In genomic region chr17:38598536-38598935, GRCh38 we compare ENCODE assay signal across 8 cellular contexts. TPM values are rescaled to one million over a fixed set of nuclear protein-coding genes. Genes with fewer than 3 reads are reported as not detected.
A peak's percentile ranks its signal among the peaks of the same experiment; 100 is the strongest.
DNase-seq lines count a peak whose midpoint lies in the region; ATAC-seq and TF ChIP-seq lines count a peak whose summit lies in the region.

No MANE protein-coding gene starts in this region.

- H3K4me3 ChIP-seq in brain microvascular endothelial cell (ENCODE audit: low read depth, low read length): no peak overlapping the region

- no peaks in the 10 kb centered on the region for H3K4me1 Mint-ChIP-seq in HFFc6 (ENCODE audit: low read depth)

- H3K36me3 ChIP-seq in brain microvascular endothelial cell (replicated peaks): no peaks in the 10 kb centered on the region

- peaks cover 54% of the 10 kb centered on the region for H3K27me3 Mint-ChIP-seq in HFFc6 (ENCODE audit: insufficient read depth)

- no peak overlapping the region for H3K27ac Mint-ChIP-seq in HFFc6

- ATAC-seq in GM19395 (IDR thresholded peaks at IDR 0.05; ENCODE audit: unreplicated experiment) (no peak), GM19452 (IDR thresholded peaks at IDR 0.05; ENCODE audit: unreplicated experiment) (no peak)

- H3K9me3 Mint-ChIP-seq in HFFc6: no peaks in the 10 kb centered on the region

- no peak overlapping the region for H3K4me3 Mint-ChIP-seq in HFFc6

- in situ Hi-C loops in brain microvascular endothelial cell (cut with HindIII; ENCODE audit: low pct_ligation_motif_present, low sequenced_read_pairs): no loop called here

- peaks cover 58% of the 10 kb centered on the region for H3K27me3 ChIP-seq in brain microvascular endothelial cell (replicated peaks)

- H3K27ac ChIP-seq in brain microvascular endothelial cell: no peak overlapping the region

- peak; percentile 72 for DNase-seq in COLO829 (ENCODE audit: low spot score)
- DNase-seq in HFFc6: peak; percentile 55
- DNase-seq in NCI-H510A treated with DMSO at 0.1 percent for 48 hours (lab: John Stamatoyannopoulos, UW): peak; percentile 94
- peak; percentile 61 for DNase-seq in brain microvascular endothelial cell
- DNase-seq in lung microvascular endothelial cell (ENCODE audit: low read depth in 2 of 2): peak; percentile 52 to 63
- DNase-seq in ureter (ENCODE audit: low spot score): no peak

- TF ChIP-seq CTCF in HFFc6 (IDR thresholded peaks at IDR 0.05) (no peak), brain microvascular endothelial cell (IDR thresholded peaks at IDR 0.05; ENCODE audit: low read depth, low read length, missing control alignments) (no peak)

- no peaks in the 10 kb centered on the region for H3K36me3 Mint-ChIP-seq in HFFc6 (ENCODE audit: low read depth)

RNA-seq across cellular contexts. Expression of gene SRCIN1, which starts 7.2 kb away (rescaled TPM):
- total RNA-seq in HFFc6 (2021; fragmentation: NEBNext Ultra II Directional; extraction: Animal tissue kit (Norgen Biotek cat#: 25700)): not detected
- total RNA-seq in lung microvascular endothelial cell: under 0.01 TPM in 2 replicates
- total RNA-seq in ureter: 22.6 TPM

Comparison
In these comparisons a context has a peak if more than half of its experiments do, and no peak if none do; other contexts are left out.
1. RNA of gene SRCIN1, which starts 7.2 kb away (total RNA-seq): 22.6 TPM in ureter (single experiment); not detected in HFFc6 and under 0.01 TPM in lung microvascular endothelial cell; every median in the first group is over 10 times any median in the second.